10 cellular contexts compared by ENCODE assay signal in genomic region chr6:149210376-149210775, GRCh38.
DNase-seq lines count a peak whose midpoint lies in the region; ATAC-seq and TF ChIP-seq lines count a peak whose summit lies in the region.
"Had no signal": no experiment of that assay in that cellular context is flagged by ENCODE, and none has a peak within 500 bp of the region (broad histone marks: within the 10 kb centered on the region; RNA-seq: fewer than 3 reads in every experiment).

No MANE protein-coding gene starts in this region.

- intact Hi-C loops in body of pancreas (cut with DNase I) (no loop called here), left colon (cut with DNase I, micrococcal nuclease) (no loop called here)

- peak overlapping the region; percentile 21 for H3K4me3 Mint-ChIP-seq in activated CD4-positive, alpha-beta memory T cell treated with anti-CD3 and anti-CD28 coated beads, Interleukin-2, amount 10 ng/mL, durations not matched to agents 7 days and 5 days

- H3K79me2 ChIP-seq in GM23248 (ENCODE audit: insufficient read depth), result no peaks in the 10 kb centered on the region
- no peaks in the 10 kb centered on the region for H3K79me2 ChIP-seq in Karpas-422 (ENCODE audit: low read length)

- no peaks in the 10 kb centered on the region for H3K9me2 ChIP-seq in GM23248 (ENCODE audit: insufficient read depth)
- H3K9me2 ChIP-seq in Karpas-422 (replicated peaks; ENCODE audit: insufficient read depth, low read length), result no peaks in the 10 kb centered on the region

- TF ChIP-seq POLR2A in body of pancreas (IDR thresholded peaks at IDR 0.05), result no peak

- no peak for TF ChIP-seq CTCF in body of pancreas (IDR thresholded peaks at IDR 0.05)

- H3K4me3 ChIP-seq in GM23248 (no peak overlapping the region), body of pancreas (no peak overlapping the region), Karpas-422 (ENCODE audit: low read length) (no peak overlapping the region)
- H3K4me3 ChIP-seq: lung had no signal

- in situ Hi-C loops in GM23248 (cut with MboI), result no loop called here

- H3K9ac ChIP-seq in GM23248, result no peak overlapping the region
- H3K9ac ChIP-seq in Karpas-422 (ENCODE audit: low read length), result no peak overlapping the region

- H3K4me1 ChIP-seq in GM23248 (ENCODE audit: insufficient read depth) (peaks cover 40% of the 10 kb centered on the region), body of pancreas (no peaks in the 10 kb centered on the region), Karpas-422 (ENCODE audit: low read length) (peaks cover 6% of the 10 kb centered on the region)

- no peaks in the 10 kb centered on the region for H4K20me1 ChIP-seq in GM23248 (ENCODE audit: insufficient read depth)
- H4K20me1 ChIP-seq in Karpas-422 (ENCODE audit: insufficient read depth, low read depth, low read length), result no peaks in the 10 kb centered on the region

- H3K36me3 ChIP-seq in GM23248 (ENCODE audit: low read depth) (no peaks in the 10 kb centered on the region), body of pancreas (replicated peaks in 1 of 2; ENCODE audit: insufficient read depth in 1 of 2, low read depth in 2 of 2) (no peaks in the 10 kb centered on the region), Karpas-422 (ENCODE audit: insufficient read depth, low read length) (no peaks in the 10 kb centered on the region)

- DNase-seq in AML-193 (lab: John Stamatoyannopoulos, UW), result peak; percentile 30 to 50
- DNase-seq in GM23248, result peak; percentile 73
- DNase-seq in activated CD4-positive, alpha-beta memory T cell treated with anti-CD3 and anti-CD28 coated beads, Interleukin-2, amount 10 ng/mL, durations not matched to agents 7 days and 5 days, result peak; percentile 41
- DNase-seq in iris pigment epithelial cell (ENCODE audit: low read depth), result peak; percentile 85
- no peak for DNase-seq in body of pancreas
- DNase-seq in Karpas-422, result no peak
- no peak for DNase-seq in left colon
- no peak for DNase-seq in NCI-H2107 (lab: John Stamatoyannopoulos, UW)
- DNase-seq: aorta had no signal

- H3K4me1 Mint-ChIP-seq in activated CD4-positive, alpha-beta memory T cell treated with anti-CD3 and anti-CD28 coated beads, Interleukin-2, amount 10 ng/mL, durations not matched to agents 7 days and 5 days, result peaks cover under 1% of the 10 kb centered on the region

- H3K27me3 ChIP-seq in GM23248 (replicated peaks; ENCODE audit: insufficient read depth) (0 out of 2 replicates have a peak, but pooled peaks cover 3% of the 10 kb centered on the region), body of pancreas (no peaks in the 10 kb centered on the region), Karpas-422 (ENCODE audit: low read length) (no peaks in the 10 kb centered on the region)

- H3K9me3 Mint-ChIP-seq in activated CD4-positive, alpha-beta memory T cell treated with anti-CD3 and anti-CD28 coated beads, Interleukin-2, amount 10 ng/mL, durations not matched to agents 7 days and 5 days, result peaks cover 7% of the 10 kb centered on the region

- no peaks in the 10 kb centered on the region for H3K27me3 Mint-ChIP-seq in activated CD4-positive, alpha-beta memory T cell treated with anti-CD3 and anti-CD28 coated beads, Interleukin-2, amount 10 ng/mL, durations not matched to agents 7 days and 5 days

- peaks cover 36% of the 10 kb centered on the region for H3F3A ChIP-seq in GM23248 (ENCODE audit: insufficient read depth)

- H3K4me2 ChIP-seq in GM23248 (ENCODE audit: unreplicated experiment) (no peak overlapping the region), Karpas-422 (ENCODE audit: low read depth, low read length, poor library complexity, severe bottlenecking) (no peak overlapping the region)

- 23 to 40% methylated on average over 1 of the region's 1 CpG for WGBS in GM23248 (ENCODE audit: low coverage in 1 of 2, low lambda C conversion rate in 2 of 2, missing lambda C conversion rate in 2 of 2), 2 experiments
- 56 to 77% methylated on average over 1 of the region's 1 CpG for WGBS in body of pancreas, 2 donors

- POLR2A ChIA-PET in activated CD4-positive, alpha-beta memory T cell treated with anti-CD3 and anti-CD28 coated beads, Interleukin-2, amount 10 ng/mL, durations not matched to agents 7 days and 5 days (lab: Charles Lee), result interaction anchor here (0.6 to 10.6 kb wide), 9 partner anchors 9 to 125 kb away, joined by 3 to 68 read pairs (median 4); partner anchors contain the start of gene TAB2

- CTCF ChIA-PET in activated CD4-positive, alpha-beta memory T cell treated with anti-CD3 and anti-CD28 coated beads, Interleukin-2, amount 10 ng/mL, durations not matched to agents 7 days and 5 days (lab: Charles Lee), result no interaction called here

- H3K27ac Mint-ChIP-seq in activated CD4-positive, alpha-beta memory T cell treated with anti-CD3 and anti-CD28 coated beads, Interleukin-2, amount 10 ng/mL, durations not matched to agents 7 days and 5 days, result no peak overlapping the region

- H3K9me3 ChIP-seq in GM23248 (ENCODE audit: low read depth) (no peaks in the 10 kb centered on the region), body of pancreas (no peaks in the 10 kb centered on the region), Karpas-422 (ENCODE audit: low read length) (no peaks in the 10 kb centered on the region)

- no peak for ATAC-seq in body of pancreas
- ATAC-seq in left colon, result no peak

- peaks cover 52% of the 10 kb centered on the region for H3K36me3 Mint-ChIP-seq in activated CD4-positive, alpha-beta memory T cell treated with anti-CD3 and anti-CD28 coated beads, Interleukin-2, amount 10 ng/mL, durations not matched to agents 7 days and 5 days (ENCODE audit: low read depth)

- 0 out of 2 replicates have a peak overlapping the region, but pooled peaks have one; percentile 17 for H2AFZ ChIP-seq in GM23248
- H2AFZ ChIP-seq in Karpas-422 (ENCODE audit: low read length), result no peak overlapping the region; the same call in 1 of the 2 replicates

- H3K27ac ChIP-seq in GM23248, result peak overlapping the region; percentile 21; the same call in 1 of the 2 replicates
- H3K27ac ChIP-seq in body of pancreas, result no peak overlapping the region
- H3K27ac ChIP-seq in Karpas-422 (ENCODE audit: low read length), result no peak overlapping the region

Comparison
In these comparisons a context has a peak if more than half of its experiments do, and no peak if none do; other contexts are left out.
1. DNase-seq: peak in AML-193 (2 of 2), GM23248 (single experiment), activated CD4-positive, alpha-beta memory T cell treated with anti-CD3 and anti-CD28 coated beads, Interleukin-2, amount 10 ng/mL, durations not matched to agents 7 days and 5 days (single experiment) and iris pigment epithelial cell (single experiment); none in body of pancreas (0 of 4), Karpas-422 (single experiment), left colon (0 of 2) and NCI-H2107 (single experiment).